Comparison of ENCODE assay signal across 6 cellular contexts in the genomic region with DNA sequence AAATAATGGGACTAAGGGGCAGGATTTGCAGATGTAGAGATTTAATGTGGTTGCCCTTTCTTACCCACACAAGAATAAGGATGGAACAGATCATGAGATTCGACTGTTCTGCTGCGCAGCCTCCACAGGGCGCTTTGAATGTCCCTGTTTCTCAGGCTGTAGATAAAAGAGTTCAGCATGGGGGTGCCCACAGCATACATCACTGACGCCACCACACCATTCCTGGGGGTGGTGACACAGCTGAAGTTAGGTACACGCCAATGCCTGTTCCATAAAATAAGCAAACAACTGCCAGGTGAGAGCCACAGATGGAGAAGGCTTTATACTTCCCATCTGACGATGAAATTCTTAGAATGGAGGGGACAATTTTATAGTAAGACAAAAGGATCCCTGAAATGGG. TPM values are rescaled to one million over a fixed set of nuclear protein-coding genes. Genes with fewer than 3 reads are reported as not detected.
"Had no signal": no experiment of that assay in that cellular context is flagged by ENCODE, and none has a peak within 500 bp of the region (broad histone marks: within the 10 kb centered on the region; RNA-seq: fewer than 3 reads in every experiment).

No MANE protein-coding gene starts in this region.

RNA-seq across cellular contexts. Expression of a gene that starts 24.9 kb away (rescaled TPM):
- total RNA-seq: MCF 10A, NCI-H460, PC-9, RPMI7951, SJCRH30, SK-MEL-5 had no signal
